8 cellular contexts compared by ENCODE assay signal in genomic region chr22:49789289-49790141, GRCh38. TPM values are rescaled to one million over a fixed set of nuclear protein-coding genes. Genes with fewer than 3 reads are reported as not detected.
A peak's percentile ranks its signal among the peaks of the same experiment; 100 is the strongest.
DNase-seq lines count a peak whose midpoint lies in the region; ATAC-seq and TF ChIP-seq lines count a peak whose summit lies in the region.

No MANE protein-coding gene starts in this region.

- peak overlapping the region; percentile 54 for H3K4me3 ChIP-seq in CD8-positive, alpha-beta T cell (ENCODE audit: low read depth, low read length)
- no peak overlapping the region for H3K4me3 ChIP-seq in parathyroid adenoma (ENCODE audit: low read depth, low read length)
- H3K4me3 ChIP-seq in smooth muscle cell, result no peak overlapping the region

- peaks cover 48% of the 10 kb centered on the region for H3K4me1 Mint-ChIP-seq in CD8-positive, alpha-beta T cell (ENCODE audit: low read depth)
- peaks cover 39% of the 10 kb centered on the region for H3K4me1 Mint-ChIP-seq in T-helper 2 cell treated with Interferon-gamma antibody and Interleukin-4, amounts not matched to agents 5 μg/mL and 100 μg/mL, for 36 hours (ENCODE audit: low read depth)

- ATAC-seq in CD8-positive, alpha-beta T cell, result peak; percentile 83
- no peak for ATAC-seq in GM21515 (IDR thresholded peaks at IDR 0.05; ENCODE audit: unreplicated experiment)

- H3K36me3 ChIP-seq in CD8-positive, alpha-beta T cell (ENCODE audit: insufficient read depth, low read length), result peaks cover 38% of the 10 kb centered on the region
- H3K36me3 ChIP-seq in parathyroid adenoma (ENCODE audit: control insufficient read depth, insufficient read depth, low read length) (no peaks in the 10 kb centered on the region), smooth muscle cell (ENCODE audit: low read depth) (no peaks in the 10 kb centered on the region)

- 82% methylated on average over 26 of the region's 26 CpGs for WGBS in smooth muscle cell (ENCODE audit: low lambda C conversion rate)

- H3K9ac ChIP-seq in parathyroid adenoma, result no peak overlapping the region
- H3K9ac ChIP-seq in smooth muscle cell (ENCODE audit: low read depth), result no peak overlapping the region

- CTCF ChIA-PET in CD8-positive, alpha-beta T cell (lab: Charles Lee), result interaction anchor here (0.6 to 1.0 kb wide), 2 partner anchors 128 to 194 kb away, joined by 3 to 4 read pairs; no protein-coding TSS in a partner anchor

- H2AFZ ChIP-seq in parathyroid adenoma (no peak overlapping the region), smooth muscle cell (ENCODE audit: low read depth) (no peak overlapping the region)

- no peaks in the 10 kb centered on the region for H3F3A ChIP-seq in smooth muscle cell (ENCODE audit: low read depth)

- H3K27ac Mint-ChIP-seq in CD8-positive, alpha-beta T cell, result peak overlapping the region; percentile 90
- H3K27ac Mint-ChIP-seq in T-helper 2 cell treated with Interferon-gamma antibody and Interleukin-4, amounts not matched to agents 5 μg/mL and 100 μg/mL, for 36 hours, result peak overlapping the region; percentile 79

- H3K9me3 ChIP-seq in CD8-positive, alpha-beta T cell (ENCODE audit: low read length), result no peaks in the 10 kb centered on the region
- H3K9me3 ChIP-seq in parathyroid adenoma (ENCODE audit: control insufficient read depth, low read length) (no peaks in the 10 kb centered on the region), smooth muscle cell (replicated peaks; ENCODE audit: low read depth) (no peaks in the 10 kb centered on the region)

- no peak overlapping the region for H3K4me2 ChIP-seq in parathyroid adenoma (ENCODE audit: low read length)
- no peak overlapping the region for H3K4me2 ChIP-seq in smooth muscle cell

- POLR2A ChIA-PET in CD8-positive, alpha-beta T cell (lab: Charles Lee), result interaction anchor here (1.2 kb wide), 1 partner anchor 20 kb away, joined by 3 read pairs; no protein-coding TSS in a partner anchor

- intact Hi-C loops in CD8-positive, alpha-beta T cell (cut with DNase I, micrococcal nuclease), result loop anchor here (1.0 to 5.0 kb wide), 4 partner anchors 19 to 128 kb away; partner anchors contain the start of genes ALG12 (in 1 of the 2), BRD1 (in 1 of the 2) and CRELD2 (in 1 of the 2)

- H3K4me1 ChIP-seq in CD8-positive, alpha-beta T cell (ENCODE audit: insufficient read depth, low read length), result peaks cover 28% of the 10 kb centered on the region
- peaks cover 7% of the 10 kb centered on the region for H3K4me1 ChIP-seq in parathyroid adenoma
- no peaks in the 10 kb centered on the region for H3K4me1 ChIP-seq in smooth muscle cell (ENCODE audit: low read depth)

- H3K27ac ChIP-seq in CD8-positive, alpha-beta T cell (ENCODE audit: low read depth, low read length), result peak overlapping the region; percentile 49
- H3K27ac ChIP-seq in epithelial cell of prostate (peak overlapping the region; percentile 37), parathyroid adenoma (peak overlapping the region; percentile 64), smooth muscle cell (ENCODE audit: low read depth) (no peak overlapping the region)

- no peak for TF ChIP-seq CTCF in CD8-positive, alpha-beta T cell (IDR thresholded peaks at IDR 0.05)
- TF ChIP-seq CTCF in parathyroid adenoma (IDR thresholded peaks at IDR 0.05) (no peak), smooth muscle cell (IDR thresholded peaks at IDR 0.05; ENCODE audit: borderline replicate concordance, insufficient read depth, poor library complexity, severe bottlenecking) (no peak)

- peak; percentile 16 to 73 (median 49) for DNase-seq in CD8-positive, alpha-beta T cell
- no peak for DNase-seq in T-helper 2 cell treated with Interferon-gamma antibody and Interleukin-4, amounts not matched to agents 5 μg/mL and 100 μg/mL, for 36 hours (ENCODE audit: low spot score)
- DNase-seq in epithelial cell of prostate (ENCODE audit: low read depth, low spot score) (no peak), smooth muscle cell (lab: John Stamatoyannopoulos, UW; ENCODE audit: unreplicated experiment) (no peak), putamen (ENCODE audit: low spot score) (no peak), DMS53 (lab: John Stamatoyannopoulos, UW) (no peak)

- peaks cover 76% of the 10 kb centered on the region for H3K36me3 Mint-ChIP-seq in CD8-positive, alpha-beta T cell
- peaks cover 42% of the 10 kb centered on the region for H3K36me3 Mint-ChIP-seq in T-helper 2 cell treated with Interferon-gamma antibody and Interleukin-4, amounts not matched to agents 5 μg/mL and 100 μg/mL, for 36 hours (ENCODE audit: low read depth)

- H3K27me3 ChIP-seq in CD8-positive, alpha-beta T cell (ENCODE audit: insufficient read depth, low read length), result no peaks in the 10 kb centered on the region
- H3K27me3 ChIP-seq in parathyroid adenoma (ENCODE audit: control insufficient read depth, insufficient read depth, low read length), result no peaks in the 10 kb centered on the region
- H3K27me3 ChIP-seq in smooth muscle cell (ENCODE audit: low read depth), result no peaks in the 10 kb centered on the region

- H4K20me1 ChIP-seq in smooth muscle cell (ENCODE audit: low read depth), result peaks cover 100% of the 10 kb centered on the region

- H3K79me2 ChIP-seq in parathyroid adenoma (peaks cover 36% of the 10 kb centered on the region), smooth muscle cell (ENCODE audit: low read depth) (peaks cover 98% of the 10 kb centered on the region)

- H3K9me3 Mint-ChIP-seq in CD8-positive, alpha-beta T cell, result no peaks in the 10 kb centered on the region
- H3K9me3 Mint-ChIP-seq in T-helper 2 cell treated with Interferon-gamma antibody and Interleukin-4, amounts not matched to agents 5 μg/mL and 100 μg/mL, for 36 hours, result no peaks in the 10 kb centered on the region

- H3K27me3 Mint-ChIP-seq in CD8-positive, alpha-beta T cell (ENCODE audit: low read depth), result no peaks in the 10 kb centered on the region
- H3K27me3 Mint-ChIP-seq in T-helper 2 cell treated with Interferon-gamma antibody and Interleukin-4, amounts not matched to agents 5 μg/mL and 100 μg/mL, for 36 hours (ENCODE audit: low read depth), result no peaks in the 10 kb centered on the region

- H3K4me3 Mint-ChIP-seq in CD8-positive, alpha-beta T cell, result peak overlapping the region; percentile 76
- peak overlapping the region; percentile 68 for H3K4me3 Mint-ChIP-seq in T-helper 2 cell treated with Interferon-gamma antibody and Interleukin-4, amounts not matched to agents 5 μg/mL and 100 μg/mL, for 36 hours

RNA-seq across cellular contexts. Expression of gene BRD1, which starts 38.2 kb away (rescaled TPM):
- total RNA-seq in CD8-positive, alpha-beta T cell, result 100 to 1,000 TPM; 159 to 167 TPM
- 18.3 and 20.5 TPM in 2 replicates for total RNA-seq in smooth muscle cell
- 15.0 and 21.6 TPM in 2 replicates for polyA plus RNA-seq in smooth muscle cell

Comparison
In these comparisons a context has a peak if more than half of its experiments do, and no peak if none do; other contexts are left out.
1. DNase-seq: peak in CD8-positive, alpha-beta T cell (7 of 7); none in T-helper 2 cell treated with Interferon-gamma antibody and Interleukin-4, amounts not matched to agents 5 μg/mL and 100 μg/mL, for 36 hours (single experiment), epithelial cell of prostate (single experiment), smooth muscle cell (single experiment), putamen (single experiment) and DMS53 (single experiment).